ENCODE assay signal across 21 cellular contexts in genomic region chr10:109678857-109679256, GRCh38.
"Had no signal": no experiment of that assay in that cellular context is flagged by ENCODE, and none has a peak within 500 bp of the region (broad histone marks: within the 10 kb centered on the region; RNA-seq: fewer than 3 reads in every experiment).

No MANE protein-coding gene starts in this region.

- H3K4me3 Mint-ChIP-seq: immature natural killer cell; mesothelial cell of epicardium; naive thymus-derived CD4-positive, alpha-beta T cell had no signal

- H3K4me3 ChIP-seq: coronary artery, dorsolateral prefrontal cortex, esophagus muscularis mucosa, gastroesophageal sphincter, heart left ventricle, hepatocyte, left lung, lower lobe of right lung had no signal

- ATAC-seq: foreskin keratinocyte; gastroesophageal sphincter; heart left ventricle; left lung; left ventricle myocardium superior; lower lobe of right lung; naive thymus-derived CD4-positive, alpha-beta T cell had no signal

- H3K36me3 Mint-ChIP-seq: immature natural killer cell; mesothelial cell of epicardium; naive thymus-derived CD4-positive, alpha-beta T cell had no signal

- DNase-seq: dermis blood vessel endothelial cell; dorsolateral prefrontal cortex; effector CD4-positive, alpha-beta T cell; effector memory CD4-positive, alpha-beta T cell; foreskin keratinocyte; heart left ventricle; hypothalamus; immature natural killer cell; islet precursor cell; kidney; kidney glomerular epithelial cell; left lung; left ventricle myocardium superior; lower lobe of right lung; mesenchymal stem cell; naive thymus-derived CD4-positive, alpha-beta T cell had no signal

- H3K27ac Mint-ChIP-seq: immature natural killer cell; mesothelial cell of epicardium; naive thymus-derived CD4-positive, alpha-beta T cell had no signal

- H3K4me1 Mint-ChIP-seq: immature natural killer cell; mesothelial cell of epicardium; naive thymus-derived CD4-positive, alpha-beta T cell had no signal

- H3K9me3 Mint-ChIP-seq: immature natural killer cell, mesothelial cell of epicardium had no signal
